Comparison of ENCODE assay signal across 15 cellular contexts in the genomic region with DNA sequence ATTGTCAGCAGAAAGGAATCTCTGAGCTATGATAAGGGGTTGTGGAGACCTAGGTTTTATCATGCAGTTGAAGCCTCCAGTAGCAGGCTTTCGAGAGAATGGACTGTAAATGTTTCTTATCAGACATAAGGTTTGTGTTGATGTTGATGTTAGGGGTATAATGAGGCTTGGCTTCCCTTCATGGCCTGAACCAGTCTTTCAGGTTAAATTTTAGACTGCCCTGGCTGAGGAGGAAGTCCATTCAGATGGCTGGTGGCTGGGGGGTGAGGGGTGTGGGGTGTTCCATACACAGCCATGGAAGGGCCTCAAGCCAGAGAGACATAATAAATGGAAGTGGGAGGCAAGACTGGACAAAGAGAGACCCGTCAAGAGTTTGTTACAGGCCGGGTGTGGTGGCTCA.
DNase-seq lines count a peak whose midpoint lies in the region; ATAC-seq and TF ChIP-seq lines count a peak whose summit lies in the region.
"Had no signal": no experiment of that assay in that cellular context is flagged by ENCODE, and none has a peak within 500 bp of the region (broad histone marks: within the 10 kb centered on the region; RNA-seq: fewer than 3 reads in every experiment).

No MANE protein-coding gene starts in this region.

- H2AFZ ChIP-seq in osteoblast (ENCODE audit: low read length): peak overlapping the region; percentile 22

- no peaks in the 10 kb centered on the region for H3K36me3 Mint-ChIP-seq in activated CD4-positive, alpha-beta T cell treated with anti-CD3 and anti-CD28 coated beads for 36 hours (ENCODE audit: low read depth)
- H3K36me3 Mint-ChIP-seq in dendritic cell treated with granulocyte-macrophage colony-stimulating factor and Interleukin-4, amounts not matched to agents 40 ng/mL and 50 ng/mL, for 4 days (ENCODE audit: low read depth): no peaks in the 10 kb centered on the region

- intact Hi-C loops in activated CD4-positive, alpha-beta T cell treated with anti-CD3 and anti-CD28 coated beads for 36 hours (cut with DNase I, micrococcal nuclease): loop anchor here (5.0 to 10.0 kb wide), 2 partner anchors 339 to 341 kb away; no protein-coding TSS in a partner anchor
- intact Hi-C loops in dendritic cell treated with granulocyte-macrophage colony-stimulating factor and Interleukin-4, amounts not matched to agents 40 ng/mL and 50 ng/mL, for 4 days (cut with micrococcal nuclease): loop anchor here (2.0 kb wide), 1 partner anchor 13 kb away; no protein-coding TSS in a partner anchor

- no peak overlapping the region for H3K4me2 ChIP-seq in osteoblast (ENCODE audit: insufficient read depth, low read length)

- H3K4me1 Mint-ChIP-seq in activated CD4-positive, alpha-beta T cell treated with anti-CD3 and anti-CD28 coated beads for 36 hours: peaks cover 75% of the 10 kb centered on the region
- peaks cover 56% of the 10 kb centered on the region for H3K4me1 Mint-ChIP-seq in dendritic cell treated with granulocyte-macrophage colony-stimulating factor and Interleukin-4, amounts not matched to agents 40 ng/mL and 50 ng/mL, for 4 days (ENCODE audit: low read depth)

- ATAC-seq in activated CD4-positive, alpha-beta T cell treated with anti-CD3 and anti-CD28 coated beads for 36 hours: no peak
- ATAC-seq: psoas muscle had no signal

- no peak overlapping the region for H3K4me3 Mint-ChIP-seq in activated CD4-positive, alpha-beta T cell treated with anti-CD3 and anti-CD28 coated beads for 36 hours
- H3K4me3 Mint-ChIP-seq in dendritic cell treated with granulocyte-macrophage colony-stimulating factor and Interleukin-4, amounts not matched to agents 40 ng/mL and 50 ng/mL, for 4 days: no peak overlapping the region
- H3K4me3 Mint-ChIP-seq: H9 had no signal

- H3K79me2 ChIP-seq in osteoblast (ENCODE audit: insufficient read depth, low read length): no peaks in the 10 kb centered on the region

- H3K4me3 ChIP-seq in osteoblast (ENCODE audit: insufficient read depth, low read length): no peak overlapping the region
- H3K4me3 ChIP-seq: ascending aorta, psoas muscle, SJSA1 had no signal

- no peaks in the 10 kb centered on the region for H3K9me3 Mint-ChIP-seq in activated CD4-positive, alpha-beta T cell treated with anti-CD3 and anti-CD28 coated beads for 36 hours (ENCODE audit: low read depth)
- no peaks in the 10 kb centered on the region for H3K9me3 Mint-ChIP-seq in dendritic cell treated with granulocyte-macrophage colony-stimulating factor and Interleukin-4, amounts not matched to agents 40 ng/mL and 50 ng/mL, for 4 days
- H3K9me3 Mint-ChIP-seq: H9 had no signal

- no peaks in the 10 kb centered on the region for H3K27me3 Mint-ChIP-seq in activated CD4-positive, alpha-beta T cell treated with anti-CD3 and anti-CD28 coated beads for 36 hours
- H3K27me3 Mint-ChIP-seq in dendritic cell treated with granulocyte-macrophage colony-stimulating factor and Interleukin-4, amounts not matched to agents 40 ng/mL and 50 ng/mL, for 4 days: peaks cover 7% of the 10 kb centered on the region

- DNase-seq in activated CD4-positive, alpha-beta T cell treated with anti-CD3 and anti-CD28 coated beads for 36 hours: no peak
- DNase-seq in activated CD4-positive, alpha-beta T cell treated with anti-CD3 and anti-CD28 coated beads, Interleukin-2, amount 50 U/mL, for 1 hour: no peak
- DNase-seq in RWPE1 (ENCODE audit: low spot score) (no peak), osteoblast (ENCODE audit: insufficient read length, low spot score, missing footprints) (no peak), SK-N-DZ (ENCODE audit: low spot score) (no peak), DMS53 (lab: John Stamatoyannopoulos, UW) (no peak), MV-4-11 (lab: John Stamatoyannopoulos, UW) (no peak)
- DNase-seq: COR-L47, H9, islet precursor cell, NCI-H1105 treated with DMSO at 0.1 percent for 48 hours, psoas muscle had no signal

- peaks cover 26% of the 10 kb centered on the region for H3K4me1 ChIP-seq in osteoblast (ENCODE audit: insufficient read depth, low read length)

- no peaks in the 10 kb centered on the region for H3K9me3 ChIP-seq in osteoblast (ENCODE audit: low read depth, low read length)
- H3K9me3 ChIP-seq: ascending aorta, psoas muscle, SJSA1 had no signal

- H3K27ac ChIP-seq in RWPE1: 0 out of 2 replicates have a peak overlapping the region, but pooled peaks have one; percentile 22
- no peak overlapping the region for H3K27ac ChIP-seq in osteoblast (ENCODE audit: low read depth, low read length)
- H3K27ac ChIP-seq: psoas muscle had no signal

- CTCF ChIA-PET in activated CD4-positive, alpha-beta T cell treated with anti-CD3 and anti-CD28 coated beads for 36 hours (lab: Charles Lee): interaction anchor here (0.6 to 2.0 kb wide), 3 partner anchors 15 to 62 kb away, joined by 3 to 6 read pairs (median 3); no protein-coding TSS in a partner anchor
- CTCF ChIA-PET in RWPE1 (lab: Yijun Ruan, JAX): no interaction called here

- TF ChIP-seq CTCF in RWPE1 (conservative IDR thresholded peaks at IDR 0.05; ENCODE audit: low read depth) (no peak), osteoblast (IDR thresholded peaks at IDR 0.05; ENCODE audit: extremely low read depth, low read depth, low read length) (no peak)

- no peaks in the 10 kb centered on the region for H3K27me3 ChIP-seq in osteoblast (ENCODE audit: insufficient read depth, low read length)
- H3K27me3 ChIP-seq: ascending aorta, SJSA1 had no signal

- H3K27ac Mint-ChIP-seq in activated CD4-positive, alpha-beta T cell treated with anti-CD3 and anti-CD28 coated beads for 36 hours: peak overlapping the region; percentile 99
- H3K27ac Mint-ChIP-seq in dendritic cell treated with granulocyte-macrophage colony-stimulating factor and Interleukin-4, amounts not matched to agents 40 ng/mL and 50 ng/mL, for 4 days: peak overlapping the region; percentile 20

- H3K36me3 ChIP-seq in osteoblast (ENCODE audit: insufficient read depth, low read length): no peaks in the 10 kb centered on the region
- H3K36me3 ChIP-seq: ascending aorta had no signal

- POLR2A ChIA-PET in activated CD4-positive, alpha-beta T cell treated with anti-CD3 and anti-CD28 coated beads for 36 hours (lab: Charles Lee): interaction anchor here (0.6 to 2.3 kb wide), 2 partner anchors 14 to 69 kb away, joined by 12 to 15 read pairs; no protein-coding TSS in a partner anchor
- POLR2A ChIA-PET in RWPE1 (lab: Yijun Ruan, JAX; ENCODE audit: low non-redundant PET): no interaction called here

- no peaks in the 10 kb centered on the region for H4K20me1 ChIP-seq in osteoblast (ENCODE audit: insufficient read depth, low read length)
